ENCODE assay signal across 1 cellular context in genomic region chr4:54657556-54658313, GRCh38.
A peak's percentile ranks its signal among the peaks of the same experiment; 100 is the strongest.
TF ChIP-seq lines count a peak whose summit lies in the region.

Gene KIT (plus strand): TSS chr4:54657957. CDS start chr4:54658015, 58 bp downstream.

TF ChIP-seq in WTC11, 78 proteins besides CTCF, POLR2A, EP300 and RAD21 (continued from another document):
- TF ChIP-seq KAT7 (CRISPR knock-in tag; IDR thresholded peaks at IDR 0.05; ENCODE audit: borderline replicate concordance) (0 out of 2 replicates have a peak, but pooled peaks have one; percentile 42), ZNF138 (CRISPR knock-in tag; conservative IDR thresholded peaks at IDR 0.05) (no peak), CBFB (CRISPR knock-in tag; IDR thresholded peaks at IDR 0.05; ENCODE audit: low read depth) (peak; percentile 40; the same call in 1 of the 2 replicates), RORB (CRISPR knock-in tag; IDR thresholded peaks at IDR 0.05) (no peak), AFF4 (CRISPR knock-in tag; IDR thresholded peaks at IDR 0.05; ENCODE audit: borderline replicate concordance) (no peak), ELF4 (CRISPR knock-in tag; IDR thresholded peaks at IDR 0.05; ENCODE audit: low read depth) (0 out of 2 replicates have a peak, but pooled peaks have one; percentile 28), ZNF317 (CRISPR knock-in tag; IDR thresholded peaks at IDR 0.05; ENCODE audit: borderline replicate concordance, low read depth) (0 out of 2 replicates have a peak, but pooled peaks have one; percentile 35), USF1 (CRISPR knock-in tag; IDR thresholded peaks at IDR 0.05) (0 out of 2 replicates have a peak, but pooled peaks have one; percentile 17), ATF1 (CRISPR knock-in tag; IDR thresholded peaks at IDR 0.05) (no peak), MAX (CRISPR knock-in tag; IDR thresholded peaks at IDR 0.05) (peak; percentile 87), NR3C1 (CRISPR knock-in tag; conservative IDR thresholded peaks at IDR 0.05; ENCODE audit: low read depth) (no peak), FOXP1 (CRISPR knock-in tag; IDR thresholded peaks at IDR 0.05; ENCODE audit: borderline replicate concordance) (peak; percentile 27; the same call in 1 of the 2 replicates), FOXK1 (CRISPR knock-in tag; IDR thresholded peaks at IDR 0.05) (peak; percentile 64; the same call in 1 of the 2 replicates), SP1 (CRISPR knock-in tag; conservative IDR thresholded peaks at IDR 0.05) (peak; percentile 76), TEAD1 (CRISPR knock-in tag; IDR thresholded peaks at IDR 0.05) (peak; percentile 45)
- TF ChIP-seq, protein P1, sequence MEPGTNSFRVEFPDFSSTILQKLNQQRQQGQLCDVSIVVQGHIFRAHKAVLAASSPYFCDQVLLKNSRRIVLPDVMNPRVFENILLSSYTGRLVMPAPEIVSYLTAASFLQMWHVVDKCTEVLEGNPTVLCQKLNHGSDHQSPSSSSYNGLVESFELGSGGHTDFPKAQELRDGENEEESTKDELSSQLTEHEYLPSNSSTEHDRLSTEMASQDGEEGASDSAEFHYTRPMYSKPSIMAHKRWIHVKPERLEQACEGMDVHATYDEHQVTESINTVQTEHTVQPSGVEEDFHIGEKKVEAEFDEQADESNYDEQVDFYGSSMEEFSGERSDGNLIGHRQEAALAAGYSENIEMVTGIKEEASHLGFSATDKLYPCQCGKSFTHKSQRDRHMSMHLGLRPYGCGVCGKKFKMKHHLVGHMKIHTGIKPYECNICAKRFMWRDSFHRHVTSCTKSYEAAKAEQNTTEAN (CRISPR knock-in tag; IDR thresholded peaks at IDR 0.05), result 0 out of 2 replicates have a peak, but pooled peaks have one; percentile 40
- TF ChIP-seq, protein P2, sequence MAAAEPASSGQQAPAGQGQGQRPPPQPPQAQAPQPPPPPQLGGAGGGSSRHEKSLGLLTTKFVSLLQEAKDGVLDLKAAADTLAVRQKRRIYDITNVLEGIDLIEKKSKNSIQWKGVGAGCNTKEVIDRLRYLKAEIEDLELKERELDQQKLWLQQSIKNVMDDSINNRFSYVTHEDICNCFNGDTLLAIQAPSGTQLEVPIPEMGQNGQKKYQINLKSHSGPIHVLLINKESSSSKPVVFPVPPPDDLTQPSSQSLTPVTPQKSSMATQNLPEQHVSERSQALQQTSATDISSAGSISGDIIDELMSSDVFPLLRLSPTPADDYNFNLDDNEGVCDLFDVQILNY (CRISPR knock-in tag; IDR thresholded peaks at IDR 0.05), result peak; percentile 82; the same call in 1 of the 2 replicates
- TF ChIP-seq, protein P3, sequence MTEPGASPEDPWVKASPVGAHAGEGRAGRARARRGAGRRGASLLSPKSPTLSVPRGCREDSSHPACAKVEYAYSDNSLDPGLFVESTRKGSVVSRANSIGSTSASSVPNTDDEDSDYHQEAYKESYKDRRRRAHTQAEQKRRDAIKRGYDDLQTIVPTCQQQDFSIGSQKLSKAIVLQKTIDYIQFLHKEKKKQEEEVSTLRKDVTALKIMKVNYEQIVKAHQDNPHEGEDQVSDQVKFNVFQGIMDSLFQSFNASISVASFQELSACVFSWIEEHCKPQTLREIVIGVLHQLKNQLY (CRISPR knock-in tag; IDR thresholded peaks at IDR 0.05), result no peak
TF ChIP-seq in WTC11: peak in this region for 19.
